8 cellular contexts compared by ENCODE assay signal in the genomic region with DNA sequence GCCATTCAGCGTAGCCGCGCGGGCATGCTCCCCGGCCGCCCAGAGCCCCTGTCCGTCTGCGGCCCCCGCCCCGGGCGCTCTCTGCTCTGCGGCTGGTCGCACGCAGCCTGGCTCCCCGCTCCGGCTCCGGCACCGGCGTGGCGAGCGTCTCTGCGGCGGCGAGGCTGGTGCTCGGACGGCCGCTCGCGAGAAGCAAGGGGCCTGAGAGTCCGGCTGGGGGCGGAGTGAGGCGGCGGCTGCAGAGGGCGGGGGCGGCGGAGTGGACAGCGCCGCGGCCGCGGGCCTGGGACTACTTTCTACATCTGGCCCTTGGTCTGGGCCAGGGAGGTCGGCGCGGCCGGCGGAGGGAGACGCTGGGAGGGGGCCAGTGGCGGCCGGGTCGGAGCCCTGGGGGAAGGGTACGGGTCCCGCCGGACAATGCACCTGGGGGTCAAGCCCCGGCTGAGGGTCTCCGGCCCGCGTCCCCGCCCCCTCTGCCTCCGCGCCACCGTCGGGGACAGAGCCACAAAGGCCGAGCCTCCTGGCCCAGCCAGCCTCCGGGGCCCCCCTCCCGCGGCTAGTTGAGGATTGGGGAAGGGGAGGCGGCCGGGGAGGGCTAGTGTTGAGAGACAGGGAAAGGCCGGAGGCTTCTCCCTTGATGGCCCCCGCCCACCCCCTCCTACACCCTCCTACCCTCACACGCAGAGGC. TPM values are rescaled to one million over a fixed set of nuclear protein-coding genes. Genes with fewer than 3 reads are reported as not detected.
A peak's percentile ranks its signal among the peaks of the same experiment; 100 is the strongest.
DNase-seq lines count a peak whose midpoint lies in the region; ATAC-seq, FAIRE-seq and TF ChIP-seq lines count a peak whose summit lies in the region.

A gene with protein sequence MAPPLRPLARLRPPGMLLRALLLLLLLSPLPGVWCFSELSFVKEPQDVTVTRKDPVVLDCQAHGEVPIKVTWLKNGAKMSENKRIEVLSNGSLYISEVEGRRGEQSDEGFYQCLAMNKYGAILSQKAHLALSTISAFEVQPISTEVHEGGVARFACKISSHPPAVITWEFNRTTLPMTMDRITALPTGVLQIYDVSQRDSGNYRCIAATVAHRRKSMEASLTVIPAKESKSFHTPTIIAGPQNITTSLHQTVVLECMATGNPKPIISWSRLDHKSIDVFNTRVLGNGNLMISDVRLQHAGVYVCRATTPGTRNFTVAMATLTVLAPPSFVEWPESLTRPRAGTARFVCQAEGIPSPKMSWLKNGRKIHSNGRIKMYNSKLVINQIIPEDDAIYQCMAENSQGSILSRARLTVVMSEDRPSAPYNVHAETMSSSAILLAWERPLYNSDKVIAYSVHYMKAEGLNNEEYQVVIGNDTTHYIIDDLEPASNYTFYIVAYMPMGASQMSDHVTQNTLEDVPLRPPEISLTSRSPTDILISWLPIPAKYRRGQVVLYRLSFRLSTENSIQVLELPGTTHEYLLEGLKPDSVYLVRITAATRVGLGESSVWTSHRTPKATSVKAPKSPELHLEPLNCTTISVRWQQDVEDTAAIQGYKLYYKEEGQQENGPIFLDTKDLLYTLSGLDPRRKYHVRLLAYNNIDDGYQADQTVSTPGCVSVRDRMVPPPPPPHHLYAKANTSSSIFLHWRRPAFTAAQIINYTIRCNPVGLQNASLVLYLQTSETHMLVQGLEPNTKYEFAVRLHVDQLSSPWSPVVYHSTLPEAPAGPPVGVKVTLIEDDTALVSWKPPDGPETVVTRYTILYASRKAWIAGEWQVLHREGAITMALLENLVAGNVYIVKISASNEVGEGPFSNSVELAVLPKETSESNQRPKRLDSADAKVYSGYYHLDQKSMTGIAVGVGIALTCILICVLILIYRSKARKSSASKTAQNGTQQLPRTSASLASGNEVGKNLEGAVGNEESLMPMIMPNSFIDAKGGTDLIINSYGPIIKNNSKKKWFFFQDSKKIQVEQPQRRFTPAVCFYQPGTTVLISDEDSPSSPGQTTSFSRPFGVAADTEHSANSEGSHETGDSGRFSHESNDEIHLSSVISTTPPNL (minus strand): TSS at position 226 of the 688 bp plus-strand sequence. CDS start 221 bp downstream, at position 5.

- H3K4me1 ChIP-seq in keratinocyte (ENCODE audit: control insufficient read depth, extremely low read depth, insufficient read depth, low read length): peaks cover 6% of the 10 kb centered on the region
- peaks cover 0 to 5% of the 10 kb centered on the region in 2 donors for H3K4me1 ChIP-seq in small intestine (ENCODE audit: control insufficient read depth in 2 of 2, insufficient read depth in 1 of 2, low read depth in 1 of 2, low read length in 1 of 2)

- CTCF ChIA-PET in activated CD8-positive, alpha-beta memory T cell treated with anti-CD3 and anti-CD28 coated beads, Interleukin-2, amount 10 ng/mL, durations not matched to agents 7 days and 5 days (lab: Charles Lee): interaction anchor here (1.6 kb wide), 1 partner anchor 304 kb away, joined by 4 read pairs; no protein-coding TSS in a partner anchor

- H3K9me3 ChIP-seq in keratinocyte (ENCODE audit: control insufficient read depth, low read depth, low read length): no peaks in the 10 kb centered on the region
- no peaks in the 10 kb centered on the region for H3K9me3 ChIP-seq in small intestine (ENCODE audit: control insufficient read depth, low read depth)

- H3K9ac ChIP-seq in keratinocyte (ENCODE audit: control insufficient read depth, extremely low read depth, insufficient read depth, low read length): no peak within 1 kb of the TSS

- no peaks in the 10 kb centered on the region for H3K9me1 ChIP-seq in keratinocyte (ENCODE audit: control insufficient read depth, extremely low read depth, insufficient read depth, low read length)

- 1 to 3% (median 3%) methylated on average over 49 to 71 of the region's 71 CpGs for WGBS in small intestine, 3 donors

- H3K79me2 ChIP-seq in keratinocyte (ENCODE audit: control insufficient read depth, insufficient read depth, low read length): no peaks in the 10 kb centered on the region

- peak within 1 kb of the TSS; percentile 54 for H3K4me3 Mint-ChIP-seq in activated CD8-positive, alpha-beta memory T cell treated with anti-CD3 and anti-CD28 coated beads, Interleukin-2, amount 10 ng/mL, durations not matched to agents 7 days and 5 days

- DNase-seq in activated CD8-positive, alpha-beta memory T cell treated with anti-CD3 and anti-CD28 coated beads, Interleukin-2, amount 10 ng/mL, durations not matched to agents 7 days and 5 days: no peak
- DNase-seq in activated CD8-positive, alpha-beta memory T cell treated with anti-CD3 and anti-CD28 coated beads for 24 hours: no peak
- DNase-seq in NCI-H748 (lab: John Stamatoyannopoulos, UW; ENCODE audit: unreplicated experiment): peak; percentile 67
- no peak for DNase-seq in bronchial epithelial cell (ENCODE audit: low read depth)
- DNase-seq in keratinocyte (ENCODE audit: low read depth, low spot score): no peak
- DNase-seq in small intestine: no peak
- DNase-seq in NCI-H1436 (lab: John Stamatoyannopoulos, UW): no peak

- H3K27me3 ChIP-seq in bronchial epithelial cell (ENCODE audit: control insufficient read depth, insufficient read depth, low read length) (peaks cover 39% of the 10 kb centered on the region), keratinocyte (ENCODE audit: control insufficient read depth, extremely low read depth, insufficient read depth, low read length) (peaks cover 48% of the 10 kb centered on the region), small intestine (ENCODE audit: control insufficient read depth in 2 of 2, insufficient read depth in 2 of 2, low read length in 2 of 2) (peaks cover 12 to 15% of the 10 kb centered on the region in 2 donors)

- no peak for FAIRE-seq in bronchial epithelial cell (lab: Jason Lieb, UNC)
- FAIRE-seq in keratinocyte (lab: Jason Lieb, UNC): no peak
- no peak for FAIRE-seq in small intestine (lab: Jason Lieb, UNC)

- peaks cover 3% of the 10 kb centered on the region for H3K4me1 Mint-ChIP-seq in activated CD8-positive, alpha-beta memory T cell treated with anti-CD3 and anti-CD28 coated beads, Interleukin-2, amount 10 ng/mL, durations not matched to agents 7 days and 5 days

- peak within 1 kb of the TSS; percentile 85 for H3K4me2 ChIP-seq in keratinocyte (ENCODE audit: control insufficient read depth, extremely low read depth, insufficient read depth, low read depth, low read length)

- H3K27ac Mint-ChIP-seq in activated CD8-positive, alpha-beta memory T cell treated with anti-CD3 and anti-CD28 coated beads, Interleukin-2, amount 10 ng/mL, durations not matched to agents 7 days and 5 days: no peak within 1 kb of the TSS

- peak within 1 kb of the TSS; percentile 37 for H2AFZ ChIP-seq in keratinocyte (ENCODE audit: control insufficient read depth, low read length)

- dilution Hi-C loops in keratinocyte (cut with MboI; ENCODE audit: extremely low pct_ligation_motif_present, low sequenced_read_pairs): no loop called here

- peak; percentile 27 for ATAC-seq in activated CD8-positive, alpha-beta memory T cell treated with anti-CD3 and anti-CD28 coated beads, Interleukin-2, amount 10 ng/mL, durations not matched to agents 7 days and 5 days
- ATAC-seq in GM19324 (IDR thresholded peaks at IDR 0.05; ENCODE audit: low FRiP score, unreplicated experiment): no peak

- no peaks in the 10 kb centered on the region for H4K20me1 ChIP-seq in keratinocyte (ENCODE audit: control insufficient read depth, extremely low read depth, insufficient read depth, low read length)

- no peak for TF ChIP-seq CTCF in bronchial epithelial cell (IDR thresholded peaks at IDR 0.05; ENCODE audit: insufficient read depth, low read length, severe bottlenecking)
- no peak for TF ChIP-seq CTCF in keratinocyte (optimal IDR thresholded peaks at IDR 0.05 in 1 of 3, IDR thresholded peaks at IDR 0.05 in 1 of 3, conservative IDR thresholded peaks at IDR 0.05 in 1 of 3; ENCODE audit: extremely low read depth in 1 of 3, insufficient read depth in 2 of 3, low read length in 3 of 3)

- H3K36me3 ChIP-seq in bronchial epithelial cell (ENCODE audit: control insufficient read depth, insufficient read depth, low read length) (no peaks in the 10 kb centered on the region), keratinocyte (ENCODE audit: control insufficient read depth in 2 of 2, extremely low read depth in 1 of 2, insufficient read depth in 2 of 2, low read length in 2 of 2) (no peaks in the 10 kb centered on the region), small intestine (ENCODE audit: control insufficient read depth in 2 of 2, insufficient read depth in 2 of 2, low read length in 2 of 2) (no peaks in the 10 kb centered on the region)

- peaks cover 30% of the 10 kb centered on the region for H3K27me3 Mint-ChIP-seq in activated CD8-positive, alpha-beta memory T cell treated with anti-CD3 and anti-CD28 coated beads, Interleukin-2, amount 10 ng/mL, durations not matched to agents 7 days and 5 days

- H3K9me3 Mint-ChIP-seq in activated CD8-positive, alpha-beta memory T cell treated with anti-CD3 and anti-CD28 coated beads, Interleukin-2, amount 10 ng/mL, durations not matched to agents 7 days and 5 days (ENCODE audit: low read depth): no peaks in the 10 kb centered on the region

- H3K27ac ChIP-seq in keratinocyte (ENCODE audit: control insufficient read depth, insufficient read depth, low read length): no peak within 1 kb of the TSS
- H3K27ac ChIP-seq in small intestine (ENCODE audit: low read depth in 1 of 2, low read length in 1 of 2): no peak within 1 kb of the TSS

- peak within 1 kb of the TSS; percentile 32 for H3K4me3 ChIP-seq in bronchial epithelial cell (ENCODE audit: low read depth, low read length)
- peak within 1 kb of the TSS; percentile 35 to 67 (median 66) for H3K4me3 ChIP-seq in keratinocyte (ENCODE audit: control insufficient read depth in 2 of 3, extremely low read depth in 1 of 3, insufficient read depth in 2 of 3, low read depth in 1 of 3, low read length in 3 of 3)
- peak within 1 kb of the TSS; percentile 52 to 53 for H3K4me3 ChIP-seq in small intestine (ENCODE audit: low read depth in 1 of 2, low read length in 2 of 2)

- no peaks in the 10 kb centered on the region for H3K36me3 Mint-ChIP-seq in activated CD8-positive, alpha-beta memory T cell treated with anti-CD3 and anti-CD28 coated beads, Interleukin-2, amount 10 ng/mL, durations not matched to agents 7 days and 5 days

RNA-seq across cellular contexts. Expression of the gene that starts here (rescaled TPM):
- not detected for total RNA-seq in activated CD8-positive, alpha-beta memory T cell treated with anti-CD3 and anti-CD28 coated beads, Interleukin-2, amount 10 ng/mL, durations not matched to agents 7 days and 5 days
- total RNA-seq in bronchial epithelial cell: under 0.01 TPM in 1 of 2 replicates, not detected in the other
- polyA plus RNA-seq in keratinocyte (not detected in 3 replicates), small intestine (under 1 TPM in 1 of 3 donors, not detected in 2; 0.19 TPM)
- 0.35 TPM for polyA plus RNA-seq in keratinocyte (2011; ENCODE audit: low read depth)
- polyA plus RNA-seq in keratinocyte (2011; cell fraction: cytosol; rRNA removed): not detected in 2 replicates
- not detected in 2 replicates for polyA plus RNA-seq in keratinocyte (2011; cell fraction: nucleus; rRNA removed)
- not detected in 2 replicates for polyA plus RNA-seq in keratinocyte (2012; ENCODE audit: low replicate concordance)
- polyA minus RNA-seq in keratinocyte: 0.03 TPM in 1 of 3 replicates, not detected in the others
- not detected for polyA minus RNA-seq in keratinocyte (2011; cell fraction: cytosol; rRNA and poly(A)+ RNA removed)
- not detected in 2 replicates for polyA minus RNA-seq in keratinocyte (2011; cell fraction: nucleus; rRNA and poly(A)+ RNA removed)

Comparison
In these comparisons a context has a peak if more than half of its experiments do, and no peak if none do; other contexts are left out.
1. Peak in ATAC-seq in activated CD8-positive, alpha-beta memory T cell treated with anti-CD3 and anti-CD28 coated beads, Interleukin-2, amount 10 ng/mL, durations not matched to agents 7 days and 5 days; RNA of the gene not detected or under 1 TPM.